In genomic region chr6:6942826-6943225, GRCh38 we compare ENCODE assay signal across 9 cellular contexts.
DNase-seq lines count a peak whose midpoint lies in the region; ATAC-seq and TF ChIP-seq lines count a peak whose summit lies in the region.
"Had no signal": no experiment of that assay in that cellular context is flagged by ENCODE, and none has a peak within 500 bp of the region (broad histone marks: within the 10 kb centered on the region; RNA-seq: fewer than 3 reads in every experiment).

No MANE protein-coding gene starts in this region.

- intact Hi-C loops in PC-3 (cut with micrococcal nuclease) (no loop called here), left ventricle myocardium superior (cut with micrococcal nuclease) (no loop called here), aorta (cut with DNase I) (no loop called here)

- H3K27ac ChIP-seq in PC-3 (ENCODE audit: low read length): no peak overlapping the region
- no peak overlapping the region for H3K27ac ChIP-seq in aorta (ENCODE audit: low read depth in 1 of 2, low read length in 2 of 2)
- H3K27ac ChIP-seq: 22Rv1 had no signal

- no peaks in the 10 kb centered on the region for H3K4me1 ChIP-seq in PC-3 (ENCODE audit: insufficient read depth, low read length)
- no peaks in the 10 kb centered on the region for H3K4me1 ChIP-seq in aorta (ENCODE audit: control insufficient read depth in 1 of 2, insufficient read depth in 2 of 2, low read length in 2 of 2)

- POLR2A ChIA-PET in PC-3 (lab: Charles Lee; ENCODE audit: unreplicated experiment): no interaction called here

- no peaks in the 10 kb centered on the region for H4K20me1 ChIP-seq in PC-3 (ENCODE audit: low read length)

- H3F3A ChIP-seq in PC-3 (ENCODE audit: low read length, unreplicated experiment): no peaks in the 10 kb centered on the region

- H3K9me3 ChIP-seq in PC-3 (ENCODE audit: low read length) (no peaks in the 10 kb centered on the region), aorta (ENCODE audit: control insufficient read depth, low read length) (no peaks in the 10 kb centered on the region)

- no peak overlapping the region for H3K4me2 ChIP-seq in PC-3 (ENCODE audit: low read length)

- no peak overlapping the region for H3K9ac ChIP-seq in PC-3 (ENCODE audit: low read length)

- H3K36me3 ChIP-seq in PC-3 (ENCODE audit: low read depth, low read length) (no peaks in the 10 kb centered on the region), aorta (ENCODE audit: control insufficient read depth in 1 of 2, insufficient read depth in 2 of 2, low read length in 1 of 2) (no peaks in the 10 kb centered on the region)

- WGBS in aorta, 2 donors: 39 to 41% methylated on average over 13 of the region's 13 CpGs

- CTCF ChIA-PET in PC-3 (lab: Charles Lee): interaction anchor here (0.6 kb wide), 1 partner anchor 83 kb away, joined by 4 read pairs; no protein-coding TSS in a partner anchor

- no peak overlapping the region for H3K4me3 ChIP-seq in PC-3 (ENCODE audit: low read length)
- H3K4me3 ChIP-seq in aorta (ENCODE audit: low read length in 2 of 2): no peak overlapping the region

- no TSS peak for BruUV-seq in PC-3 (replicated peaks; lab: Mats Ljungman, UMichigan)

- H2AFZ ChIP-seq in PC-3 (ENCODE audit: low read length): 0 out of 2 replicates have a peak overlapping the region, but pooled peaks have one; percentile 50

- no peaks in the 10 kb centered on the region for H3K9me2 ChIP-seq in PC-3 (replicated peaks; ENCODE audit: low read length)

- TF ChIP-seq CTCF in PC-3 (conservative IDR thresholded peaks at IDR 0.05; ENCODE audit: low read depth, low read length): no peak

- peak; percentile 55 to 78 (median 77) for DNase-seq in NCI-H1417 (lab: John Stamatoyannopoulos, UW)
- DNase-seq in NCI-H1417 treated with DMSO at 0.1 percent for 48 hours (lab: John Stamatoyannopoulos, UW): no peak
- DNase-seq in PC-3: no peak
- DNase-seq in left ventricle myocardium superior: peak; percentile 80
- DNase-seq in aorta: peak in 1 of 2 donors; percentile 66
- DNase-seq in stimulated activated CD4-positive, alpha-beta T cell treated with anti-CD3 and anti-CD28 coated beads, Interleukin-2, amount 100 ng/mL, for 24 hours: no peak

- ATAC-seq in HG03342 (IDR thresholded peaks at IDR 0.05; ENCODE audit: unreplicated experiment) (peak; percentile 57), PC-3 (peak; percentile 35; the same call in 1 of the 2 replicates), left ventricle myocardium superior (peak; percentile 100), aorta (ENCODE audit: low FRiP score) (peak; percentile 38), GM18873 (IDR thresholded peaks at IDR 0.05; ENCODE audit: low FRiP score, unreplicated experiment) (no peak)

- H3K27me3 ChIP-seq in PC-3 (ENCODE audit: low read length): no peaks in the 10 kb centered on the region
- no peaks in the 10 kb centered on the region for H3K27me3 ChIP-seq in aorta (ENCODE audit: control insufficient read depth in 1 of 2, insufficient read depth in 2 of 2, low read length in 1 of 2)

- H3K79me2 ChIP-seq in PC-3 (ENCODE audit: low read length): no peaks in the 10 kb centered on the region

Comparison
In these comparisons a context has a peak if more than half of its experiments do, and no peak if none do; other contexts are left out.
1. DNase-seq: peak in NCI-H1417 (3 of 3) and left ventricle myocardium superior (single experiment); none in NCI-H1417 treated with DMSO at 0.1 percent for 48 hours (single experiment), PC-3 (single experiment) and stimulated activated CD4-positive, alpha-beta T cell treated with anti-CD3 and anti-CD28 coated beads, Interleukin-2, amount 100 ng/mL, for 24 hours (0 of 2).